Comparison of ENCODE assay signal across 36 cellular contexts in the genomic region with DNA sequence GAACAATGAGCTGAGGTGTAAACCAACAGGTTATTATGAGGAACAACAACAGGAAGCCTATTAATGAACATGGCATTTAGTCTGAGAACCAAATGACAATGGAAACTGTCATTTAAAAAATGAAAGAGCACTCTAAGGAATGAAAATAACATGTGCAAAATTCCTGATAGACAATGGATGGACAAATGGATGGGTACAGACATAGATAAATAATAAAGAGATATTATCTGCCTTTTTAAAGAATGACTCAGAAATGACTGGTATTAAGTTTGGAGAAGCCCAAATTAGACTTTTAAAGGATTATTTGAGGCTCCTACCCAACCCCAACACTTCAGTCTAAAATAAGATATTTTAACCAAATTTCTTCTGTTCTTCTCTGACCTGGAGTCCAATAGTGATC.
"Had no signal": no experiment of that assay in that cellular context is flagged by ENCODE, and none has a peak within 500 bp of the region (broad histone marks: within the 10 kb centered on the region; RNA-seq: fewer than 3 reads in every experiment).

No MANE protein-coding gene starts in this region.

- DNase-seq: activated effector memory CD4-positive, alpha-beta T cell treated with anti-CD3 and anti-CD28 coated beads, Interleukin-2, amount 50 U/mL, for 16 hours; activated effector memory CD4-positive, alpha-beta T cell treated with Interleukin-2 at 50 U/mL for 16 hours; activated gamma-delta T cell; activated gamma-delta T cell treated with Interleukin-2 at 50 U/mL for 16 hours; activated naive CD4-positive, alpha-beta T cell; activated naive CD4-positive, alpha-beta T cell treated with anti-CD3 and anti-CD28 coated beads for 36 hours; activated naive CD4-positive, alpha-beta T cell treated with anti-CD3 and anti-CD28 coated beads, Interleukin-2, amount 10 ng/mL, durations not matched to agents 7 days and 5 days; activated naive CD4-positive, alpha-beta T cell treated with anti-CD3 and anti-CD28 coated beads, Interleukin-2, amount 50 U/mL, for 16 hours; activated naive CD4-positive, alpha-beta T cell treated with Interleukin-2 at 50 U/mL for 16 hours; activated naive CD8-positive, alpha-beta T cell treated with anti-CD3 and anti-CD28 coated beads for 36 hours; activated naive CD8-positive, alpha-beta T cell treated with anti-CD3 and anti-CD28 coated beads, Interleukin-2, amount 10 ng/mL, durations not matched to agents 7 days and 5 days; activated naive CD8-positive, alpha-beta T cell treated with anti-CD3 and anti-CD28 coated beads, Interleukin-2, amount 50 U/mL, for 24 hours; activated T-cell treated with anti-CD3 and anti-CD28 coated beads, Interleukin-2, amount 50 U/mL, for 24 hours; activated T-cell treated with anti-CD3 and anti-CD28 coated beads, Interleukin-2, amount 50 U/mL, for 4 hours; activated T-cell treated with anti-CD3 and anti-CD28 coated beads, Interleukin-2, amount 50 U/mL, for 48 hours; activated T-cell treated with anti-CD3 and anti-CD28 coated beads, Interleukin-2, amount 50 U/mL, for 72 hours; adrenal gland; amniotic stem cell; amygdala; anterior cingulate cortex; aorta; body of pancreas; brain microvascular endothelial cell; central memory CD4-positive, alpha-beta T cell; cerebellar nuclear complex had no signal

- H3K4me3 Mint-ChIP-seq: activated naive CD4-positive, alpha-beta T cell treated with anti-CD3 and anti-CD28 coated beads for 36 hours; activated naive CD4-positive, alpha-beta T cell treated with anti-CD3 and anti-CD28 coated beads, Interleukin-2, amount 10 ng/mL, durations not matched to agents 7 days and 5 days; activated naive CD4-positive, alpha-beta T cell treated with anti-CD3 and anti-CD28 coated beads, Interleukin-2, amount 50 U/mL, for 24 hours; activated naive CD8-positive, alpha-beta T cell; activated naive CD8-positive, alpha-beta T cell treated with anti-CD3 and anti-CD28 coated beads for 36 hours; activated naive CD8-positive, alpha-beta T cell treated with anti-CD3 and anti-CD28 coated beads, Interleukin-2, amount 10 ng/mL, durations not matched to agents 7 days and 5 days; activated naive CD8-positive, alpha-beta T cell treated with anti-CD3 and anti-CD28 coated beads, Interleukin-2, amount 50 U/mL, for 24 hours; activated T-cell treated with anti-CD3 and anti-CD28 coated beads, Interleukin-2, amount 50 U/mL, for 24 hours; activated T-cell treated with anti-CD3 and anti-CD28 coated beads, Interleukin-2, amount 50 U/mL, for 4 hours; activated T-cell treated with anti-CD3 and anti-CD28 coated beads, Interleukin-2, amount 50 U/mL, for 72 hours; activated T-helper 1 cell treated with anti-CD3 and anti-CD28 coated beads, Interleukin-12 subunit alpha, Interleukin-12 subunit beta, Interleukin-2, Interleukin-4 antibody, amounts not matched to agents 30 ng/mL and 10 ng/mL and 1 ng/mL, durations not matched to agents 14 hours and 24 hours and 36 hours; activated T-helper 17 cell treated with anti-CD3 and anti-CD28 coated beads, Interleukin-2, amount 50 U/mL, for 72 hours; brain; central memory CD8-positive, alpha-beta T cell had no signal

- H3K27ac Mint-ChIP-seq: activated naive CD4-positive, alpha-beta T cell treated with anti-CD3 and anti-CD28 coated beads for 36 hours; activated naive CD4-positive, alpha-beta T cell treated with anti-CD3 and anti-CD28 coated beads, Interleukin-2, amount 10 ng/mL, durations not matched to agents 7 days and 5 days; activated naive CD4-positive, alpha-beta T cell treated with anti-CD3 and anti-CD28 coated beads, Interleukin-2, amount 50 U/mL, for 24 hours; activated naive CD4-positive, alpha-beta T cell treated with anti-CD3 and anti-CD28 coated beads, Interleukin-2, amount 50 U/mL, for 72 hours; activated naive CD8-positive, alpha-beta T cell; activated naive CD8-positive, alpha-beta T cell treated with anti-CD3 and anti-CD28 coated beads for 36 hours; activated naive CD8-positive, alpha-beta T cell treated with anti-CD3 and anti-CD28 coated beads, Interleukin-2, amount 10 ng/mL, durations not matched to agents 7 days and 5 days; activated naive CD8-positive, alpha-beta T cell treated with anti-CD3 and anti-CD28 coated beads, Interleukin-2, amount 50 U/mL, for 24 hours; activated T-cell treated with anti-CD3 and anti-CD28 coated beads, Interleukin-2, amount 50 U/mL, for 24 hours; activated T-cell treated with anti-CD3 and anti-CD28 coated beads, Interleukin-2, amount 50 U/mL, for 72 hours; activated T-helper 1 cell treated with anti-CD3 and anti-CD28 coated beads, Interleukin-12 subunit alpha, Interleukin-12 subunit beta, Interleukin-2, Interleukin-4 antibody, amounts not matched to agents 30 ng/mL and 10 ng/mL and 1 ng/mL, durations not matched to agents 14 hours and 24 hours and 36 hours; activated T-helper 17 cell treated with anti-CD3 and anti-CD28 coated beads, Interleukin-2, amount 50 U/mL, for 72 hours; activated T-helper 2 cell treated with anti-CD3 and anti-CD28 coated beads, Interferon-gamma antibody, Interleukin-2, Interleukin-4, amounts not matched to agents 10 μg/mL and 5 μg/mL and 100 μg/mL, durations not matched to agents 14 hours and 24 hours and 36 hours; brain had no signal

- ATAC-seq: activated naive CD4-positive, alpha-beta T cell treated with anti-CD3 and anti-CD28 coated beads, Interleukin-2, amount 50 U/mL, for 72 hours; activated naive CD8-positive, alpha-beta T cell treated with anti-CD3 and anti-CD28 coated beads, Interleukin-2, amount 50 U/mL, for 24 hours; activated T-cell treated with anti-CD3 and anti-CD28 coated beads, Interleukin-2, amount 50 U/mL, for 4 hours; activated T-cell treated with anti-CD3 and anti-CD28 coated beads, Interleukin-2, amount 50 U/mL, for 72 hours; activated T-helper 17 cell treated with anti-CD3 and anti-CD28 coated beads, Interleukin-2, amount 50 U/mL, for 72 hours; body of pancreas had no signal

- H3K27me3 Mint-ChIP-seq: activated naive CD4-positive, alpha-beta T cell treated with anti-CD3 and anti-CD28 coated beads, Interleukin-2, amount 10 ng/mL, durations not matched to agents 7 days and 5 days; activated naive CD4-positive, alpha-beta T cell treated with anti-CD3 and anti-CD28 coated beads, Interleukin-2, amount 50 U/mL, for 24 hours; activated naive CD8-positive, alpha-beta T cell; activated naive CD8-positive, alpha-beta T cell treated with anti-CD3 and anti-CD28 coated beads for 36 hours; activated naive CD8-positive, alpha-beta T cell treated with anti-CD3 and anti-CD28 coated beads, Interleukin-2, amount 10 ng/mL, durations not matched to agents 7 days and 5 days; activated naive CD8-positive, alpha-beta T cell treated with anti-CD3 and anti-CD28 coated beads, Interleukin-2, amount 50 U/mL, for 24 hours; activated T-cell treated with anti-CD3 and anti-CD28 coated beads, Interleukin-2, amount 50 U/mL, for 24 hours; activated T-helper 17 cell treated with anti-CD3 and anti-CD28 coated beads, Interleukin-2, amount 50 U/mL, for 72 hours; brain; central memory CD8-positive, alpha-beta T cell had no signal

- H3K27ac ChIP-seq: adrenal gland, ascending aorta, body of pancreas, brain microvascular endothelial cell, breast epithelium, cardiac muscle cell had no signal

- H3K4me1 ChIP-seq: adrenal gland, ascending aorta, body of pancreas, breast epithelium had no signal

- H3K9me3 Mint-ChIP-seq: activated naive CD8-positive, alpha-beta T cell treated with anti-CD3 and anti-CD28 coated beads, Interleukin-2, amount 10 ng/mL, durations not matched to agents 7 days and 5 days; activated naive CD8-positive, alpha-beta T cell treated with anti-CD3 and anti-CD28 coated beads, Interleukin-2, amount 50 U/mL, for 24 hours had no signal

- H3K4me3 ChIP-seq: adrenal gland, ascending aorta, body of pancreas, breast epithelium, cardiac muscle cell had no signal

- H3K27me3 ChIP-seq: adrenal gland, ascending aorta, body of pancreas, brain microvascular endothelial cell, breast epithelium, cardiac muscle cell had no signal

- H3K9me3 ChIP-seq: adrenal gland, ascending aorta, body of pancreas, breast epithelium had no signal

- H3K4me1 Mint-ChIP-seq: activated naive CD4-positive, alpha-beta T cell treated with anti-CD3 and anti-CD28 coated beads, Interleukin-2, amount 10 ng/mL, durations not matched to agents 7 days and 5 days; activated naive CD4-positive, alpha-beta T cell treated with anti-CD3 and anti-CD28 coated beads, Interleukin-2, amount 50 U/mL, for 24 hours; activated naive CD8-positive, alpha-beta T cell treated with anti-CD3 and anti-CD28 coated beads for 36 hours; activated naive CD8-positive, alpha-beta T cell treated with anti-CD3 and anti-CD28 coated beads, Interleukin-2, amount 10 ng/mL, durations not matched to agents 7 days and 5 days; activated naive CD8-positive, alpha-beta T cell treated with anti-CD3 and anti-CD28 coated beads, Interleukin-2, amount 50 U/mL, for 24 hours; activated T-helper 17 cell treated with anti-CD3 and anti-CD28 coated beads, Interleukin-2, amount 50 U/mL, for 72 hours; brain; central memory CD8-positive, alpha-beta T cell had no signal

- H3K36me3 ChIP-seq: adrenal gland, ascending aorta, brain microvascular endothelial cell, breast epithelium, cardiac muscle cell had no signal

- H3K36me3 Mint-ChIP-seq: activated naive CD4-positive, alpha-beta T cell treated with anti-CD3 and anti-CD28 coated beads, Interleukin-2, amount 10 ng/mL, durations not matched to agents 7 days and 5 days; activated naive CD4-positive, alpha-beta T cell treated with anti-CD3 and anti-CD28 coated beads, Interleukin-2, amount 50 U/mL, for 24 hours; activated naive CD4-positive, alpha-beta T cell treated with anti-CD3 and anti-CD28 coated beads, Interleukin-2, amount 50 U/mL, for 72 hours; activated naive CD8-positive, alpha-beta T cell; activated naive CD8-positive, alpha-beta T cell treated with anti-CD3 and anti-CD28 coated beads for 36 hours; activated naive CD8-positive, alpha-beta T cell treated with anti-CD3 and anti-CD28 coated beads, Interleukin-2, amount 10 ng/mL, durations not matched to agents 7 days and 5 days; brain had no signal
